23 cellular contexts compared by ENCODE assay signal in genomic region chr1:53311104-53311908, GRCh38. TPM values are rescaled to one million over a fixed set of nuclear protein-coding genes. Genes with fewer than 3 reads are reported as not detected.
DNase-seq lines count a peak whose midpoint lies in the region; ATAC-seq, FAIRE-seq and TF ChIP-seq lines count a peak whose summit lies in the region.
"Had no signal": no experiment of that assay in that cellular context is flagged by ENCODE, and none has a peak within 500 bp of the region (broad histone marks: within the 10 kb centered on the region; RNA-seq: fewer than 3 reads in every experiment).

No MANE protein-coding gene starts in this region.

- H3K9me3 Mint-ChIP-seq in T-helper 2 cell treated with Interferon-gamma antibody and Interleukin-4, amounts not matched to agents 5 μg/mL and 100 μg/mL, for 36 hours, result no peaks in the 10 kb centered on the region
- H3K9me3 Mint-ChIP-seq in activated T-helper 17 cell treated with anti-CD3 and anti-CD28 coated beads, Interleukin-2, amount 50 U/mL, for 72 hours, result no peaks in the 10 kb centered on the region
- H3K9me3 Mint-ChIP-seq: naive thymus-derived CD4-positive, alpha-beta T cell had no signal

- in situ Hi-C loops in G401 (cut with HindIII; ENCODE audit: low sequenced_read_pairs), result no loop called here

- no peaks in the 10 kb centered on the region for H3K9me3 ChIP-seq in kidney (ENCODE audit: control insufficient read depth in 1 of 2, low read length in 2 of 2)
- H3K9me3 ChIP-seq: A549, adrenal gland, Caco-2, MG63, transverse colon had no signal

- H3K36me3 ChIP-seq in kidney (ENCODE audit: control insufficient read depth in 1 of 2, insufficient read depth in 2 of 2, low read length in 2 of 2), result no peaks in the 10 kb centered on the region
- H3K36me3 ChIP-seq: adrenal gland, transverse colon had no signal

- DNase-seq in T-helper 2 cell treated with Interferon-gamma antibody and Interleukin-4, amounts not matched to agents 5 μg/mL and 100 μg/mL, for 36 hours (ENCODE audit: low spot score), result no peak
- DNase-seq in T-helper 2 cell, result no peak
- peak; percentile 61 for DNase-seq in G401 (ENCODE audit: low spot score)
- peak; percentile 52 for DNase-seq in kidney
- DNase-seq: activated CD4-positive, alpha-beta T cell treated with anti-CD3 and anti-CD28 coated beads for 4 hours; activated effector memory CD4-positive, alpha-beta T cell treated with Interleukin-2 at 50 U/mL for 16 hours; adrenal gland; Caco-2; EL; left cardiac atrium; MG63; naive thymus-derived CD4-positive, alpha-beta T cell; NCI-H1417 treated with DMSO at 0.1 percent for 48 hours; NCI-H774; stimulated activated CD4-positive, alpha-beta T cell treated with anti-CD3 and anti-CD28 coated beads, Interleukin-4, amount 100 ng/mL, for 4 hours; transverse colon had no signal

- no peak overlapping the region for H3K27ac ChIP-seq in kidney (ENCODE audit: low read depth in 2 of 2, low read length in 2 of 2)
- H3K27ac ChIP-seq: A549, adrenal gland, transverse colon had no signal

- intact Hi-C loops in kidney (cut with DNase I), result no loop called here

- H3K4me3 Mint-ChIP-seq in T-helper 2 cell treated with Interferon-gamma antibody and Interleukin-4, amounts not matched to agents 5 μg/mL and 100 μg/mL, for 36 hours, result no peak overlapping the region
- H3K4me3 Mint-ChIP-seq in activated T-helper 17 cell treated with anti-CD3 and anti-CD28 coated beads, Interleukin-2, amount 50 U/mL, for 72 hours, result no peak overlapping the region
- H3K4me3 Mint-ChIP-seq: naive thymus-derived CD4-positive, alpha-beta T cell had no signal

- peak overlapping the region; percentile 23 for H3K27ac Mint-ChIP-seq in T-helper 2 cell treated with Interferon-gamma antibody and Interleukin-4, amounts not matched to agents 5 μg/mL and 100 μg/mL, for 36 hours
- peak overlapping the region; percentile 53 for H3K27ac Mint-ChIP-seq in activated T-helper 17 cell treated with anti-CD3 and anti-CD28 coated beads, Interleukin-2, amount 50 U/mL, for 72 hours

- no peak for TF ChIP-seq CTCF in kidney (IDR thresholded peaks at IDR 0.05; ENCODE audit: borderline replicate concordance, extremely low read depth, insufficient read depth)

- H3K27me3 Mint-ChIP-seq in T-helper 2 cell treated with Interferon-gamma antibody and Interleukin-4, amounts not matched to agents 5 μg/mL and 100 μg/mL, for 36 hours (ENCODE audit: low read depth), result no peaks in the 10 kb centered on the region
- H3K27me3 Mint-ChIP-seq in activated T-helper 17 cell treated with anti-CD3 and anti-CD28 coated beads, Interleukin-2, amount 50 U/mL, for 72 hours, result no peaks in the 10 kb centered on the region
- H3K27me3 Mint-ChIP-seq: naive thymus-derived CD4-positive, alpha-beta T cell had no signal

- peaks cover 0 to 9% of the 10 kb centered on the region in 2 donors for H3K4me1 ChIP-seq in kidney (ENCODE audit: control insufficient read depth in 1 of 2, insufficient read depth in 1 of 2, low read depth in 1 of 2, low read length in 2 of 2)
- H3K4me1 ChIP-seq: A549, adrenal gland, Caco-2, transverse colon had no signal

- H3K9ac ChIP-seq in kidney (ENCODE audit: low read length in 2 of 2), result no peak overlapping the region

- H3K4me3 ChIP-seq in kidney (ENCODE audit: low read length in 2 of 2), result no peak overlapping the region
- H3K4me3 ChIP-seq: A549, adrenal gland, dorsolateral prefrontal cortex, MG63, transverse colon had no signal

- no peak for FAIRE-seq in kidney (lab: Jason Lieb, UNC)
- FAIRE-seq: A549, H1 had no signal

- peaks cover 11% of the 10 kb centered on the region for H3K4me1 Mint-ChIP-seq in T-helper 2 cell treated with Interferon-gamma antibody and Interleukin-4, amounts not matched to agents 5 μg/mL and 100 μg/mL, for 36 hours (ENCODE audit: low read depth)
- peaks cover 9% of the 10 kb centered on the region for H3K4me1 Mint-ChIP-seq in activated T-helper 17 cell treated with anti-CD3 and anti-CD28 coated beads, Interleukin-2, amount 50 U/mL, for 72 hours

- peaks cover 23% of the 10 kb centered on the region for H3K36me3 Mint-ChIP-seq in T-helper 2 cell treated with Interferon-gamma antibody and Interleukin-4, amounts not matched to agents 5 μg/mL and 100 μg/mL, for 36 hours (ENCODE audit: low read depth)
- peaks cover 33% of the 10 kb centered on the region for H3K36me3 Mint-ChIP-seq in activated T-helper 17 cell treated with anti-CD3 and anti-CD28 coated beads, Interleukin-2, amount 50 U/mL, for 72 hours (ENCODE audit: low read depth)

- no peak for ATAC-seq in activated T-helper 17 cell treated with anti-CD3 and anti-CD28 coated beads, Interleukin-2, amount 50 U/mL, for 72 hours (replicated peaks)
- ATAC-seq in HG03108 (IDR thresholded peaks at IDR 0.05; ENCODE audit: unreplicated experiment) (no peak), GM18909 (IDR thresholded peaks at IDR 0.05; ENCODE audit: poor library complexity, unreplicated experiment) (no peak), HG03039 (IDR thresholded peaks at IDR 0.05; ENCODE audit: unreplicated experiment) (no peak)
- ATAC-seq: A549; left cardiac atrium; naive thymus-derived CD4-positive, alpha-beta T cell had no signal

RNA-seq across cellular contexts. Expression of gene LRP8, which starts 16.6 kb away (rescaled TPM):
- 7.0 and 8.0 TPM in 2 replicates for total RNA-seq in G401 (2014; rRNA removed; shearing (Covaris generic))
- 10 to 100 TPM; 36.0 to 68.1 TPM for total RNA-seq in activated T-helper 17 cell treated with anti-CD3 and anti-CD28 coated beads, Interleukin-2, amount 50 U/mL, for 72 hours
- 6.9 TPM for total RNA-seq in kidney
- 1.4 TPM for polyA plus RNA-seq in kidney (ENCODE audit: insufficient read depth, low read depth, low replicate concordance)

Comparison
In these comparisons a context has a peak if more than half of its experiments do, and no peak if none do; other contexts are left out.
1. DNase-seq: peak in G401 (single experiment) and kidney (single experiment); none in T-helper 2 cell treated with Interferon-gamma antibody and Interleukin-4, amounts not matched to agents 5 μg/mL and 100 μg/mL, for 36 hours (single experiment) and T-helper 2 cell (0 of 5).